In genomic region chr1:23021834-23022233, GRCh38 we compare ENCODE assay signal across 13 cellular contexts. TPM values are rescaled to one million over a fixed set of nuclear protein-coding genes. Genes with fewer than 3 reads are reported as not detected.
A peak's percentile ranks its signal among the peaks of the same experiment; 100 is the strongest.
DNase-seq lines count a peak whose midpoint lies in the region; ATAC-seq and TF ChIP-seq lines count a peak whose summit lies in the region.
"Had no signal": no experiment of that assay in that cellular context is flagged by ENCODE, and none has a peak within 500 bp of the region (broad histone marks: within the 10 kb centered on the region; RNA-seq: fewer than 3 reads in every experiment).

No MANE protein-coding gene starts in this region.

- H3K27ac ChIP-seq in BLaER1, result no peak overlapping the region
- H3K27ac ChIP-seq in SU-DHL-6 (ENCODE audit: low read depth, low read length), result no peak overlapping the region

- H2AFZ ChIP-seq in SU-DHL-6 (ENCODE audit: low read depth, low read length, severe bottlenecking), result no peak overlapping the region

- peak overlapping the region; percentile 41 for H3K27ac Mint-ChIP-seq in mesothelial cell of epicardium
- H3K27ac Mint-ChIP-seq: memory B cell had no signal

- H3K4me3 ChIP-seq in BLaER1, result peak overlapping the region; percentile 96
- peak overlapping the region; percentile 89 for H3K4me3 ChIP-seq in HAP-1
- H3K4me3 ChIP-seq in SU-DHL-6 (ENCODE audit: insufficient read depth, low read length, poor library complexity, severe bottlenecking), result no peak overlapping the region

- H3K36me3 ChIP-seq in BLaER1 (peaks cover 24% of the 10 kb centered on the region), HAP-1 (replicated peaks) (0 out of 2 replicates have a peak, but pooled peaks cover 2% of the 10 kb centered on the region), SU-DHL-6 (ENCODE audit: low read length) (peaks cover 14% of the 10 kb centered on the region)

- H3K27me3 ChIP-seq in BLaER1, result no peaks in the 10 kb centered on the region
- H3K27me3 ChIP-seq in HAP-1 (ENCODE audit: low read depth), result no peaks in the 10 kb centered on the region
- H3K27me3 ChIP-seq in SU-DHL-6 (ENCODE audit: low read length), result no peaks in the 10 kb centered on the region

- peaks cover 66% of the 10 kb centered on the region for H4K20me1 ChIP-seq in BLaER1
- peaks cover 14% of the 10 kb centered on the region for H4K20me1 ChIP-seq in SU-DHL-6 (ENCODE audit: low read depth, low read length)

- H3F3A ChIP-seq in SU-DHL-6 (ENCODE audit: insufficient read depth), result peaks cover 6% of the 10 kb centered on the region; the same call in 1 of the 2 replicates

- peak overlapping the region; percentile 80 for H3K4me2 ChIP-seq in BLaER1
- H3K4me2 ChIP-seq in SU-DHL-6 (ENCODE audit: low read depth, low read length, poor library complexity, severe bottlenecking), result peak overlapping the region; percentile 91

- no peak for DNase-seq in HAP-1 (ENCODE audit: low spot score in 2 of 2)
- DNase-seq in mesothelial cell of epicardium (ENCODE audit: low spot score in 2 of 2, unreplicated experiment in 2 of 2), result no peak
- DNase-seq in T-helper 9 cell, result no peak
- DNase-seq in glomerular visceral epithelial cell (ENCODE audit: extremely low spot score), result no peak
- DNase-seq: activated effector memory CD4-positive, alpha-beta T cell treated with anti-CD3 and anti-CD28 coated beads, Interleukin-2, amount 50 U/mL, for 16 hours; NCI-H2081 treated with DMSO at 0.1 percent for 48 hours; posterior cingulate gyrus; SHP77 treated with DMSO at 0.1 percent for 48 hours had no signal

- H3K9ac ChIP-seq in BLaER1 (no peak overlapping the region), SU-DHL-6 (ENCODE audit: low read length) (no peak overlapping the region)

- peaks cover 20% of the 10 kb centered on the region for H3K4me1 Mint-ChIP-seq in mesothelial cell of epicardium

- H3K4me3 Mint-ChIP-seq in mesothelial cell of epicardium, result peak overlapping the region; percentile 90
- H3K4me3 Mint-ChIP-seq: memory B cell had no signal

- no peak for TF ChIP-seq CTCF in SU-DHL-6 (IDR thresholded peaks at IDR 0.05; ENCODE audit: insufficient read depth, low read length, poor library complexity, severe bottlenecking)
- no peak for TF ChIP-seq CTCF in mesothelial cell of epicardium (IDR thresholded peaks at IDR 0.05; ENCODE audit: unreplicated experiment)

- H3K27me3 Mint-ChIP-seq in mesothelial cell of epicardium (ENCODE audit: low read depth), result no peaks in the 10 kb centered on the region
- H3K27me3 Mint-ChIP-seq: memory B cell had no signal

- H3K9me3 ChIP-seq in BLaER1, result peaks cover 24% of the 10 kb centered on the region
- peaks cover 11% of the 10 kb centered on the region; the same call in 1 of the 2 replicates for H3K9me3 ChIP-seq in HAP-1
- H3K9me3 ChIP-seq in SU-DHL-6 (ENCODE audit: insufficient read depth, low read length), result no peaks in the 10 kb centered on the region

- H3K9me2 ChIP-seq in SU-DHL-6 (replicated peaks; ENCODE audit: insufficient read depth, low read length), result no peaks in the 10 kb centered on the region

- peaks cover 17% of the 10 kb centered on the region for H3K4me1 ChIP-seq in BLaER1
- peaks cover 9% of the 10 kb centered on the region for H3K4me1 ChIP-seq in HAP-1

- peaks cover 13% of the 10 kb centered on the region for H3K36me3 Mint-ChIP-seq in mesothelial cell of epicardium

- peaks cover 12% of the 10 kb centered on the region for H3K9me3 Mint-ChIP-seq in mesothelial cell of epicardium

- ATAC-seq in GM21423 (IDR thresholded peaks at IDR 0.05; ENCODE audit: unreplicated experiment) (no peak), GM18868 (IDR thresholded peaks at IDR 0.05; ENCODE audit: unreplicated experiment) (no peak)

- in situ Hi-C loops in HAP-1 (cut with MboI; ENCODE audit: low sequenced_read_pairs), result no loop called here

- H3K79me2 ChIP-seq in SU-DHL-6 (ENCODE audit: insufficient read depth, low read length), result peaks cover 70% of the 10 kb centered on the region

RNA-seq across cellular contexts. Expression of gene KDM1A, which starts 2.6 kb away (rescaled TPM):
- total RNA-seq in mesothelial cell of epicardium, result 164 to 168 TPM (median 165 TPM) in 3 replicates

RNA-seq across cellular contexts. Expression of gene TEX46, which starts 6.2 kb away (rescaled TPM):
- total RNA-seq in mesothelial cell of epicardium, result 0.54 TPM in 1 of 3 replicates, not detected in the others

RNA-seq across cellular contexts. Expression of gene LACTBL1, which starts 49.2 kb away (rescaled TPM):
- total RNA-seq in mesothelial cell of epicardium, result not detected in 3 replicates
